Comparison of ENCODE assay signal across 1 cellular context in the genomic region with DNA sequence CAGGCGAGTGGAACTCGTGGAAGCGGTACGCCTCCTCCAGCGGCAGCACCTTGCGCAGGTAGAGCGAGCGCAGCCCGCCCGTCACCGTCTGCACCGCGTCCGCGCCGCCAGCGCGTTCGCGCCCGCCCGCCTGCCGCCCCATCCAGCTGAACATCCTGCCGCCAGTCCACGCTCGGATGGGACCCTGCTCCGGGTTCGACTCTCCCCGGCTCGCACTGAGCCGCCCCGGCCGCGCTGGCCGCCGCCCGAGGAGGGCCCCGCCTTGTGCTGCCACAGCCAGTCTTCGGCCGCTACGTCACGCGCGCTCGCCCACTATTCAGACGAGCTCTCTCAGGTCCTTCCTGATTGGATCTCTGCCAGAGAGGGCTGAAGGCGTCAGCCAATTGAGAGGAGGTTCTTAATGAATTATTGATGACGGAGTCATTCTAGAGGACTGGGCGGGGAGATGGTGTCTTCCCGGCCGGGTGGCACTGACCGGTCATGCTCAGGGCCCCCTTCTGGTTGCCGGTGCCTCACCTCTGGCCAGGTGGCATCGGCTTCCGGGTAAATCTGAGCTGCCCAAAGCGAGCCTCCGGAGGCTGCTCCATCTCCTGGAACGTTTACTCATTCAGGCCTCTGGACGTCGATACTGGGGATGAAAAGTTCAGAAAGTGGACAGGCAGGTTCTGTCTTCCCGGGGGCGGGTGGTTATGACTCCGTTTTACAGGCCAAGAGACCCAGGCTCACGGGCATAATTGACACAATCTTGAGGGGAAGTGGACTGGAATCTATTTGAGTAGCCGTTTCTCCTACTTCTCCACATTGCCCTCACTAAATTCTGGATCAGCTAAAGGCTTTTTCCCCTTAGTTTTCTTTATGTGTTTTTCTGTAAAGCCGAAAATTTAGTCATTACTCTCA.
TF ChIP-seq lines count a peak whose summit lies in the region.

TSS of gene EHD4 (minus strand) at position 217 of the 897 bp plus-strand sequence. CDS start at position 154, 63 bp downstream.

TF ChIP-seq in K562, 482 proteins besides CTCF, POLR2A, EP300 and RAD21 (continued from another document and continues in another):
- TF ChIP-seq ZNF449 (CRISPR knock-in tag; IDR thresholded peaks at IDR 0.05) (no peak), ZNF324 (CRISPR knock-in tag; IDR thresholded peaks at IDR 0.05) (no peak), TCF15 (CRISPR knock-in tag; IDR thresholded peaks at IDR 0.05) (no peak), MCM7 (IDR thresholded peaks at IDR 0.05) (no peak), AFF1 (IDR thresholded peaks at IDR 0.05; ENCODE audit: low read depth in 1 of 2, partially characterized antibody in 2 of 2) (no peak), PML (IDR thresholded peaks at IDR 0.05; ENCODE audit: low read length) (peak; percentile 43; the same call in 1 of the 2 replicates), ZNF589 (CRISPR knock-in tag; IDR thresholded peaks at IDR 0.05; ENCODE audit: low read depth) (no peak), PRPF4 (IDR thresholded peaks at IDR 0.05; ENCODE audit: insufficient read depth, low read depth, low read length, poor library complexity, severe bottlenecking) (no peak), CCAR2 (IDR thresholded peaks at IDR 0.05; ENCODE audit: low read depth, low read length) (no peak), MBD2 (IDR thresholded peaks at IDR 0.05; ENCODE audit: borderline replicate concordance, low read depth) (peak; percentile 89), MEF2D (tag; conservative IDR thresholded peaks at IDR 0.05; ENCODE audit: low read depth) (no peak), PHF20 (IDR thresholded peaks at IDR 0.05; ENCODE audit: partially characterized antibody) (peak; percentile 9), NR0B1 (IDR thresholded peaks at IDR 0.05; ENCODE audit: partially characterized antibody) (no peak), SAFB2 (IDR thresholded peaks at IDR 0.05; ENCODE audit: borderline replicate concordance, low read depth, low read length, severe bottlenecking) (no peak), HDAC6 (IDR thresholded peaks at IDR 0.05; ENCODE audit: low read depth, low read length) (no peak), HNRNPLL (IDR thresholded peaks at IDR 0.05; ENCODE audit: low read depth, low read length, poor library complexity, severe bottlenecking) (peak; percentile 69), SRSF9 (IDR thresholded peaks at IDR 0.05; ENCODE audit: borderline replicate concordance, low read depth, low read length) (no peak), POLR2B (IDR thresholded peaks at IDR 0.05; ENCODE audit: low read depth, partially characterized antibody) (peak; percentile 69), ZNF239 (CRISPR knock-in tag; IDR thresholded peaks at IDR 0.05) (no peak), RBM22 (IDR thresholded peaks at IDR 0.05; ENCODE audit: low read depth, low read length, poor library complexity, severe bottlenecking) (no peak), MEIS2 (IDR thresholded peaks at IDR 0.05; ENCODE audit: partially characterized antibody) (peak; percentile 96), ZNF197 (CRISPR knock-in tag; IDR thresholded peaks at IDR 0.05; ENCODE audit: low read depth) (no peak), GABPB1 (CRISPR knock-in tag; IDR thresholded peaks at IDR 0.05) (no peak), HMBOX1 (IDR thresholded peaks at IDR 0.05) (no peak), PTBP1 (IDR thresholded peaks at IDR 0.05; ENCODE audit: low read depth, low read length) (no peak), HCFC1 (IDR thresholded peaks at IDR 0.05; ENCODE audit: low read depth, low read length) (0 out of 2 replicates have a peak, but pooled peaks have one; percentile 6), ZNF583 (CRISPR knock-in tag; IDR thresholded peaks at IDR 0.05) (0 out of 2 replicates have a peak, but pooled peaks have one; percentile 24), SAFB (IDR thresholded peaks at IDR 0.05; ENCODE audit: borderline replicate concordance, low read depth, low read length) (0 out of 2 replicates have a peak, but pooled peaks have one; percentile 14), GTF2A2 (tag; IDR thresholded peaks at IDR 0.05) (no peak), NEUROD1 (IDR thresholded peaks at IDR 0.05; ENCODE audit: borderline replicate concordance, low read depth, low read length, partially characterized antibody) (no peak)
- TF ChIP-seq, protein P1, sequence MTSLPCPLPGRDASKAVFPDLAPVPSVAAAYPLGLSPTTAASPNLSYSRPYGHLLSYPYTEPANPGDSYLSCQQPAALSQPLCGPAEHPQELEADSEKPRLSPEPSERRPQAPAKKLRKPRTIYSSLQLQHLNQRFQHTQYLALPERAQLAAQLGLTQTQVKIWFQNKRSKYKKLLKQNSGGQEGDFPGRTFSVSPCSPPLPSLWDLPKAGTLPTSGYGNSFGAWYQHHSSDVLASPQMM (CRISPR knock-in tag; IDR thresholded peaks at IDR 0.05) = no peak
- TF ChIP-seq, protein P2, sequence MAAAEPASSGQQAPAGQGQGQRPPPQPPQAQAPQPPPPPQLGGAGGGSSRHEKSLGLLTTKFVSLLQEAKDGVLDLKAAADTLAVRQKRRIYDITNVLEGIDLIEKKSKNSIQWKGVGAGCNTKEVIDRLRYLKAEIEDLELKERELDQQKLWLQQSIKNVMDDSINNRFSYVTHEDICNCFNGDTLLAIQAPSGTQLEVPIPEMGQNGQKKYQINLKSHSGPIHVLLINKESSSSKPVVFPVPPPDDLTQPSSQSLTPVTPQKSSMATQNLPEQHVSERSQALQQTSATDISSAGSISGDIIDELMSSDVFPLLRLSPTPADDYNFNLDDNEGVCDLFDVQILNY (CRISPR knock-in tag; IDR thresholded peaks at IDR 0.05) = no peak
- TF ChIP-seq, protein P3, sequence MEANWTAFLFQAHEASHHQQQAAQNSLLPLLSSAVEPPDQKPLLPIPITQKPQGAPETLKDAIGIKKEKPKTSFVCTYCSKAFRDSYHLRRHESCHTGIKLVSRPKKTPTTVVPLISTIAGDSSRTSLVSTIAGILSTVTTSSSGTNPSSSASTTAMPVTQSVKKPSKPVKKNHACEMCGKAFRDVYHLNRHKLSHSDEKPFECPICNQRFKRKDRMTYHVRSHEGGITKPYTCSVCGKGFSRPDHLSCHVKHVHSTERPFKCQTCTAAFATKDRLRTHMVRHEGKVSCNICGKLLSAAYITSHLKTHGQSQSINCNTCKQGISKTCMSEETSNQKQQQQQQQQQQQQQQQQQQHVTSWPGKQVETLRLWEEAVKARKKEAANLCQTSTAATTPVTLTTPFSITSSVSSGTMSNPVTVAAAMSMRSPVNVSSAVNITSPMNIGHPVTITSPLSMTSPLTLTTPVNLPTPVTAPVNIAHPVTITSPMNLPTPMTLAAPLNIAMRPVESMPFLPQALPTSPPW (CRISPR knock-in tag; IDR thresholded peaks at IDR 0.05) = peak; percentile 58
- TF ChIP-seq, protein P4, sequence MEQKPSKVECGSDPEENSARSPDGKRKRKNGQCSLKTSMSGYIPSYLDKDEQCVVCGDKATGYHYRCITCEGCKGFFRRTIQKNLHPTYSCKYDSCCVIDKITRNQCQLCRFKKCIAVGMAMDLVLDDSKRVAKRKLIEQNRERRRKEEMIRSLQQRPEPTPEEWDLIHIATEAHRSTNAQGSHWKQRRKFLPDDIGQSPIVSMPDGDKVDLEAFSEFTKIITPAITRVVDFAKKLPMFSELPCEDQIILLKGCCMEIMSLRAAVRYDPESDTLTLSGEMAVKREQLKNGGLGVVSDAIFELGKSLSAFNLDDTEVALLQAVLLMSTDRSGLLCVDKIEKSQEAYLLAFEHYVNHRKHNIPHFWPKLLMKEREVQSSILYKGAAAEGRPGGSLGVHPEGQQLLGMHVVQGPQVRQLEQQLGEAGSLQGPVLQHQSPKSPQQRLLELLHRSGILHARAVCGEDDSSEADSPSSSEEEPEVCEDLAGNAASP (IDR thresholded peaks at IDR 0.05) = no peak
- TF ChIP-seq, protein P5, sequence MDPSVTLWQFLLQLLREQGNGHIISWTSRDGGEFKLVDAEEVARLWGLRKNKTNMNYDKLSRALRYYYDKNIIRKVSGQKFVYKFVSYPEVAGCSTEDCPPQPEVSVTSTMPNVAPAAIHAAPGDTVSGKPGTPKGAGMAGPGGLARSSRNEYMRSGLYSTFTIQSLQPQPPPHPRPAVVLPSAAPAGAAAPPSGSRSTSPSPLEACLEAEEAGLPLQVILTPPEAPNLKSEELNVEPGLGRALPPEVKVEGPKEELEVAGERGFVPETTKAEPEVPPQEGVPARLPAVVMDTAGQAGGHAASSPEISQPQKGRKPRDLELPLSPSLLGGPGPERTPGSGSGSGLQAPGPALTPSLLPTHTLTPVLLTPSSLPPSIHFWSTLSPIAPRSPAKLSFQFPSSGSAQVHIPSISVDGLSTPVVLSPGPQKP (CRISPR knock-in tag; IDR thresholded peaks at IDR 0.05) = no peak
- TF ChIP-seq, protein P6, sequence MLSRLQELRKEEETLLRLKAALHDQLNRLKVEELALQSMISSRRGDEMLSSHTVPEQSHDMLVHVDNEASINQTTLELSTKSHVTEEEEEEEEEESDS (CRISPR knock-in tag; IDR thresholded peaks at IDR 0.05) = no peak
- TF ChIP-seq, protein P7, sequence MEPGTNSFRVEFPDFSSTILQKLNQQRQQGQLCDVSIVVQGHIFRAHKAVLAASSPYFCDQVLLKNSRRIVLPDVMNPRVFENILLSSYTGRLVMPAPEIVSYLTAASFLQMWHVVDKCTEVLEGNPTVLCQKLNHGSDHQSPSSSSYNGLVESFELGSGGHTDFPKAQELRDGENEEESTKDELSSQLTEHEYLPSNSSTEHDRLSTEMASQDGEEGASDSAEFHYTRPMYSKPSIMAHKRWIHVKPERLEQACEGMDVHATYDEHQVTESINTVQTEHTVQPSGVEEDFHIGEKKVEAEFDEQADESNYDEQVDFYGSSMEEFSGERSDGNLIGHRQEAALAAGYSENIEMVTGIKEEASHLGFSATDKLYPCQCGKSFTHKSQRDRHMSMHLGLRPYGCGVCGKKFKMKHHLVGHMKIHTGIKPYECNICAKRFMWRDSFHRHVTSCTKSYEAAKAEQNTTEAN (CRISPR knock-in tag; IDR thresholded peaks at IDR 0.05) = no peak
- TF ChIP-seq, protein P8, sequence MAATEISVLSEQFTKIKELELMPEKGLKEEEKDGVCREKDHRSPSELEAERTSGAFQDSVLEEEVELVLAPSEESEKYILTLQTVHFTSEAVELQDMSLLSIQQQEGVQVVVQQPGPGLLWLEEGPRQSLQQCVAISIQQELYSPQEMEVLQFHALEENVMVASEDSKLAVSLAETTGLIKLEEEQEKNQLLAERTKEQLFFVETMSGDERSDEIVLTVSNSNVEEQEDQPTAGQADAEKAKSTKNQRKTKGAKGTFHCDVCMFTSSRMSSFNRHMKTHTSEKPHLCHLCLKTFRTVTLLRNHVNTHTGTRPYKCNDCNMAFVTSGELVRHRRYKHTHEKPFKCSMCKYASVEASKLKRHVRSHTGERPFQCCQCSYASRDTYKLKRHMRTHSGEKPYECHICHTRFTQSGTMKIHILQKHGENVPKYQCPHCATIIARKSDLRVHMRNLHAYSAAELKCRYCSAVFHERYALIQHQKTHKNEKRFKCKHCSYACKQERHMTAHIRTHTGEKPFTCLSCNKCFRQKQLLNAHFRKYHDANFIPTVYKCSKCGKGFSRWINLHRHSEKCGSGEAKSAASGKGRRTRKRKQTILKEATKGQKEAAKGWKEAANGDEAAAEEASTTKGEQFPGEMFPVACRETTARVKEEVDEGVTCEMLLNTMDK (IDR thresholded peaks at IDR 0.05; ENCODE audit: borderline replicate concordance, insufficient read depth, low read depth, low read length, poor library complexity, severe bottlenecking) = peak; percentile 74
